Comparison of ENCODE assay signal across 12 cellular contexts in the genomic region with DNA sequence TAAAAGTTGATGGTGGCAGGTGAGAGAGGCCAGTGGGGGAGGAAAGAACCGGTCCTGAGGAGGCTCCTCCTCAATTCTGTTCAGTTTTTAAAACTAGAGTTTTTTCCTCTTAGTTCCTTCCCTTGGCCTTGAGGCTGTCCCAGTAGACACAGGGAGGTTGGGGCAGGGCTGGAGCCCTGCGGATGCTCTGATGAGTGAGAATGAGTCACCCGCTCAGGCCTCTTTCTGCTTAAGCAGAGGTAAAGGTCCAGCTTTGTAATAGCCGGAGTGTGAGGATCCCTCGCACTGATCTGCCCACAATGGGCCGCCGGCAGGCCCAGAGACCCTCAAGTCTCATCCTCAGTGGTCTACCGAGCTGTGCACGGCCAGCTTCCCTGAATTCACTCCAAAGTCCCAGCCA. TPM values are rescaled to one million over a fixed set of nuclear protein-coding genes. Genes with fewer than 3 reads are reported as not detected.
DNase-seq lines count a peak whose midpoint lies in the region; ATAC-seq, FAIRE-seq and TF ChIP-seq lines count a peak whose summit lies in the region.
"Had no signal": no experiment of that assay in that cellular context is flagged by ENCODE, and none has a peak within 500 bp of the region (broad histone marks: within the 10 kb centered on the region; RNA-seq: fewer than 3 reads in every experiment).

No MANE protein-coding gene starts in this region.

- H3K9me3 ChIP-seq in IMR-90 (ENCODE audit: control insufficient read depth, insufficient read depth, low read length): no peaks in the 10 kb centered on the region
- H3K9me3 ChIP-seq in K562 (replicated peaks; ENCODE audit: control insufficient read depth, insufficient read depth, low read depth, low read length): no peaks in the 10 kb centered on the region
- H3K9me3 ChIP-seq in keratinocyte (ENCODE audit: control insufficient read depth, low read depth, low read length): no peaks in the 10 kb centered on the region
- H3K9me3 ChIP-seq in thyroid gland: no peaks in the 10 kb centered on the region
- H3K9me3 ChIP-seq: neutrophil, upper lobe of right lung had no signal

- DNase-seq in ACHN (peak; percentile 80), IMR-90 (peak; percentile 89), K562 (ENCODE audit: extremely low read depth in 1 of 4, low spot score in 3 of 4) (peak in 1 of 4 experiments; percentile 45), keratinocyte (ENCODE audit: low read depth, low spot score) (no peak), natural killer cell (no peak), thyroid gland (no peak), NCI-H1417 treated with DMSO at 0.1 percent for 48 hours (lab: John Stamatoyannopoulos, UW) (no peak)
- DNase-seq in activated naive CD4-positive, alpha-beta T cell treated with Interleukin-2 at 50 U/mL for 16 hours: no peak
- DNase-seq: activated T-cell treated with anti-CD3 and anti-CD28 coated beads, Interleukin-2, amount 50 U/mL, for 24 hours; dorsolateral prefrontal cortex; upper lobe of right lung had no signal

- no peak for TF ChIP-seq EP300 in K562 (IDR thresholded peaks at IDR 0.05; ENCODE audit: low read length)

- H3K9ac ChIP-seq in IMR-90 (ENCODE audit: low read depth, low read length) (no peak overlapping the region), K562 (ENCODE audit: insufficient read depth in 1 of 2, low read depth in 2 of 2, low read length in 2 of 2) (no peak overlapping the region), keratinocyte (ENCODE audit: control insufficient read depth, extremely low read depth, insufficient read depth, low read length) (peak overlapping the region; percentile 100)

- peak overlapping the region; percentile 75 for H2AK5ac ChIP-seq in IMR-90 (ENCODE audit: low read depth, low read length)

- H4K91ac ChIP-seq in IMR-90 (ENCODE audit: insufficient read depth, low read depth, low read length): peak overlapping the region; percentile 96

- dilution Hi-C loops in IMR-90 (cut with HindIII; ENCODE audit: low sequenced_read_pairs, unreplicated experiment) (no loop called here), keratinocyte (cut with MboI; ENCODE audit: extremely low pct_ligation_motif_present, low sequenced_read_pairs) (no loop called here)

- H4K5ac ChIP-seq in IMR-90 (ENCODE audit: low read depth, low read length): peak overlapping the region; percentile 14; the same call in 1 of the 2 replicates

- H3K4me1 ChIP-seq in IMR-90 (ENCODE audit: control insufficient read depth, insufficient read depth, low read length) (peaks cover 22% of the 10 kb centered on the region), K562 (replicated peaks in 1 of 2; ENCODE audit: control insufficient read depth in 2 of 2, insufficient read depth in 2 of 2, low read length in 2 of 2) (peaks cover 13 to 20% of the 10 kb centered on the region in 2 experiments), keratinocyte (ENCODE audit: control insufficient read depth, extremely low read depth, insufficient read depth, low read length) (peaks cover 63% of the 10 kb centered on the region), thyroid gland (peaks cover 4 to 15% of the 10 kb centered on the region in 2 donors)

- TF ChIP-seq POLR2A in IMR-90 (IDR thresholded peaks at IDR 0.05; ENCODE audit: low read depth, low read length) (no peak), K562 (conservative IDR thresholded peaks at IDR 0.05) (no peak), thyroid gland (IDR thresholded peaks at IDR 0.05) (no peak)

- H4K8ac ChIP-seq in IMR-90 (ENCODE audit: low read depth in 2 of 2, low read length in 2 of 2): peak overlapping the region; percentile 78 to 91

- H3K79me2 ChIP-seq in K562 (ENCODE audit: control insufficient read depth, insufficient read depth, low read length): no peaks in the 10 kb centered on the region
- peaks cover 16% of the 10 kb centered on the region for H3K79me2 ChIP-seq in keratinocyte (ENCODE audit: control insufficient read depth, insufficient read depth, low read length)

- no peaks in the 10 kb centered on the region for H4K20me1 ChIP-seq in IMR-90 (ENCODE audit: insufficient read depth, low read length)
- no peaks in the 10 kb centered on the region for H4K20me1 ChIP-seq in K562 (replicated peaks; ENCODE audit: control insufficient read depth, insufficient read depth, low read length)
- H4K20me1 ChIP-seq in keratinocyte (ENCODE audit: control insufficient read depth, extremely low read depth, insufficient read depth, low read length): no peaks in the 10 kb centered on the region

- H3K4me2 ChIP-seq in IMR-90 (ENCODE audit: low read depth, low read length) (no peak overlapping the region), K562 (ENCODE audit: insufficient read depth, low read length) (no peak overlapping the region), keratinocyte (ENCODE audit: control insufficient read depth, extremely low read depth, insufficient read depth, low read depth, low read length) (peak overlapping the region; percentile 85)

- H3K27ac Mint-ChIP-seq in natural killer cell: no peak overlapping the region
- H3K27ac Mint-ChIP-seq: activated T-cell treated with anti-CD3 and anti-CD28 coated beads, Interleukin-2, amount 50 U/mL, for 24 hours had no signal

- peaks cover 0 to 11% of the 10 kb centered on the region in 2 donors for H3K27me3 Mint-ChIP-seq in natural killer cell (ENCODE audit: low read depth in 2 of 2)
- H3K27me3 Mint-ChIP-seq: activated T-cell treated with anti-CD3 and anti-CD28 coated beads, Interleukin-2, amount 50 U/mL, for 24 hours had no signal

- H2AFZ ChIP-seq in IMR-90 (replicated peaks; ENCODE audit: low read length, poor library complexity): peak overlapping the region; percentile 85
- H2AFZ ChIP-seq in K562 (ENCODE audit: low read depth, low read length): no peak overlapping the region
- H2AFZ ChIP-seq in keratinocyte (ENCODE audit: control insufficient read depth, low read length): no peak overlapping the region

- H3K27me3 ChIP-seq in IMR-90 (ENCODE audit: control insufficient read depth, insufficient read depth, low read length) (no peaks in the 10 kb centered on the region), K562 (ENCODE audit: control insufficient read depth in 2 of 2, insufficient read depth in 2 of 2, low read length in 2 of 2) (no peaks in the 10 kb centered on the region), keratinocyte (ENCODE audit: control insufficient read depth, extremely low read depth, insufficient read depth, low read length) (no peaks in the 10 kb centered on the region), thyroid gland (no peaks in the 10 kb centered on the region)
- H3K27me3 ChIP-seq: dorsolateral prefrontal cortex, neutrophil, upper lobe of right lung had no signal

- POLR2A ChIA-PET in IMR-90 (lab: Charles Lee; ENCODE audit: unreplicated experiment): no interaction called here
- POLR2A ChIA-PET in K562 (lab: Yijun Ruan, JAX): interaction anchor here (0.6 to 3.1 kb wide), 4 partner anchors 9 to 216 kb away, joined by 3 to 15 read pairs (median 4); no protein-coding TSS in a partner anchor

- H2AK9ac ChIP-seq in IMR-90 (replicated peaks; ENCODE audit: low read depth, low read length, poor library complexity): peak overlapping the region; percentile 91

- H3K9me1 ChIP-seq in IMR-90 (ENCODE audit: insufficient read depth, low read length): peaks cover 28% of the 10 kb centered on the region
- H3K9me1 ChIP-seq in K562 (ENCODE audit: control insufficient read depth, insufficient read depth, low read length): no peaks in the 10 kb centered on the region
- H3K9me1 ChIP-seq in keratinocyte (ENCODE audit: control insufficient read depth, extremely low read depth, insufficient read depth, low read length): no peaks in the 10 kb centered on the region

- intact Hi-C loops in IMR-90 (cut with micrococcal nuclease) (no loop called here), K562 (cut with micrococcal nuclease) (no loop called here), natural killer cell (cut with micrococcal nuclease) (no loop called here), thyroid gland (cut with DNase I) (no loop called here)

- CTCF ChIA-PET in IMR-90 (lab: Yijun Ruan, JAX) (no interaction called here), K562 (lab: Yijun Ruan, JAX; ENCODE audit: low intra/inter-chr PET ratio) (no interaction called here)

- peak overlapping the region; percentile 30; the same call in 1 of the 2 replicates for H3K18ac ChIP-seq in IMR-90 (ENCODE audit: low read depth, low read length)

- H3K4me3 ChIP-seq in IMR-90 (ENCODE audit: insufficient read depth, low read depth, low read length) (no peak overlapping the region), K562 (no peak overlapping the region), keratinocyte (ENCODE audit: control insufficient read depth in 2 of 3, extremely low read depth in 1 of 3, insufficient read depth in 2 of 3, low read depth in 1 of 3, low read length in 3 of 3) (no peak overlapping the region), thyroid gland (replicated peaks in 1 of 3) (no peak overlapping the region)
- H3K4me3 ChIP-seq: dorsolateral prefrontal cortex, upper lobe of right lung had no signal

- peak overlapping the region; percentile 90 for H3K56ac ChIP-seq in IMR-90 (ENCODE audit: extremely low read depth, insufficient read depth, low read length)

- in situ Hi-C loops in ACHN (cut with HindIII; ENCODE audit: low pct_ligation_motif_present, low pct_unique_long_range_greater_than_20kb, low sequenced_read_pairs) (no loop called here), IMR-90 (cut with MboI; ENCODE audit: low sequenced_read_pairs) (no loop called here), K562 (cut with MboI) (no loop called here)

- 0% methylated on average over 1 of the region's 9 CpGs; no CpG with 5 or more reads in 1 of the 2 experiments for WGBS in IMR-90 (ENCODE audit: extremely low coverage in 2 of 2, insufficient read length in 1 of 2), 2 experiments
- WGBS in K562 (ENCODE audit: insufficient coverage, low coverage, missing lambda C conversion rate): 47% methylated on average over 9 of the region's 9 CpGs
- 90 to 92% methylated on average over 7 to 8 of the region's 9 CpGs for WGBS in thyroid gland, 2 donors

- peaks cover 7 to 15% of the 10 kb centered on the region in 2 donors for H3K4me1 Mint-ChIP-seq in natural killer cell

- H3K14ac ChIP-seq in IMR-90 (replicated peaks; ENCODE audit: low read depth, low read length): peak overlapping the region; percentile 87

- H3K36me3 ChIP-seq in IMR-90 (ENCODE audit: control insufficient read depth, insufficient read depth, low read length) (no peaks in the 10 kb centered on the region), K562 (ENCODE audit: control insufficient read depth, insufficient read depth, low read length) (no peaks in the 10 kb centered on the region), keratinocyte (ENCODE audit: control insufficient read depth in 2 of 2, extremely low read depth in 1 of 2, insufficient read depth in 2 of 2, low read length in 2 of 2) (no peaks in the 10 kb centered on the region), thyroid gland (no peaks in the 10 kb centered on the region)
- H3K36me3 ChIP-seq: neutrophil, upper lobe of right lung had no signal

- no peaks in the 10 kb centered on the region for H3K36me3 Mint-ChIP-seq in natural killer cell

- H3K27ac ChIP-seq in IMR-90 (ENCODE audit: insufficient read depth, low read length) (peak overlapping the region; percentile 55), K562 (ENCODE audit: extremely low read depth, low read depth, low read length) (no peak overlapping the region), keratinocyte (ENCODE audit: control insufficient read depth, insufficient read depth, low read length) (peak overlapping the region; percentile 100), thyroid gland (no peak overlapping the region)
- H3K27ac ChIP-seq: dorsolateral prefrontal cortex, neutrophil, upper lobe of right lung had no signal

- peak overlapping the region; percentile 84 for H2BK20ac ChIP-seq in IMR-90 (ENCODE audit: low read depth, low read length)

- peak overlapping the region; percentile 98 for H2BK120ac ChIP-seq in IMR-90 (ENCODE audit: low read depth, low read length)

- TF ChIP-seq CTCF in IMR-90 (conservative IDR thresholded peaks at IDR 0.05; ENCODE audit: low read depth, low read length) (no peak), K562 (IDR thresholded peaks at IDR 0.05 in 2 of 3, conservative IDR thresholded peaks at IDR 0.05 in 1 of 3; ENCODE audit: insufficient read depth in 2 of 3, low read depth in 1 of 3, low read length in 3 of 3) (no peak), keratinocyte (optimal IDR thresholded peaks at IDR 0.05 in 1 of 3, IDR thresholded peaks at IDR 0.05 in 1 of 3, conservative IDR thresholded peaks at IDR 0.05 in 1 of 3; ENCODE audit: extremely low read depth in 1 of 3, insufficient read depth in 2 of 3, low read length in 3 of 3) (no peak), natural killer cell (IDR thresholded peaks at IDR 0.05) (no peak), thyroid gland (IDR thresholded peaks at IDR 0.05) (no peak)

- FAIRE-seq in K562 (lab: Jason Lieb, UNC): no peak
- peak; percentile 55 for FAIRE-seq in keratinocyte (lab: Jason Lieb, UNC)

- H3K23ac ChIP-seq in IMR-90 (ENCODE audit: low read depth, low read length): peak overlapping the region; percentile 26; the same call in 1 of the 2 replicates

- TF ChIP-seq RAD21 in IMR-90 (IDR thresholded peaks at IDR 0.05; ENCODE audit: low read length) (0 out of 2 replicates have a peak, but pooled peaks have one; percentile 15), K562 (CRISPR knock-in tag; conservative IDR thresholded peaks at IDR 0.05 in 1 of 2, IDR thresholded peaks at IDR 0.05 in 1 of 2) (no peak)

- no peak overlapping the region for H3K4me3 Mint-ChIP-seq in natural killer cell
- H3K4me3 Mint-ChIP-seq: activated T-cell treated with anti-CD3 and anti-CD28 coated beads, Interleukin-2, amount 50 U/mL, for 24 hours had no signal

- BruUV-seq in IMR-90 (replicated peaks; lab: Mats Ljungman, UMichigan) (no TSS peak), K562 (replicated peaks; lab: Mats Ljungman, UMichigan) (no TSS peak)

- H2BK5ac ChIP-seq in IMR-90 (ENCODE audit: low read depth, low read length, poor library complexity, severe bottlenecking): peak overlapping the region; percentile 87

- peak overlapping the region; percentile 81 for H3K4ac ChIP-seq in IMR-90 (ENCODE audit: low read depth, low read length)

- H2BK15ac ChIP-seq in IMR-90 (ENCODE audit: low read depth, low read length): peak overlapping the region; percentile 97; the same call in 2 of the 3 replicates

- peaks cover 0 to 12% of the 10 kb centered on the region in 2 experiments; a peak in 1 of 4 replicates for H3K79me1 ChIP-seq in IMR-90 (ENCODE audit: low read depth in 1 of 2, low read length in 2 of 2)

- ATAC-seq in IMR-90 (ENCODE audit: low read depth) (peak; percentile 91), K562 (peak; percentile 43; the same call in 2 of the 3 replicates), natural killer cell (no peak)
- ATAC-seq: upper lobe of right lung had no signal

- no peaks in the 10 kb centered on the region for H3K9me3 Mint-ChIP-seq in natural killer cell
- H3K9me3 Mint-ChIP-seq: activated T-cell treated with anti-CD3 and anti-CD28 coated beads, Interleukin-2, amount 50 U/mL, for 24 hours had no signal

RNA-seq across cellular contexts. Expression of a gene that starts 49.6 kb away (rescaled TPM):
- total RNA-seq in IMR-90 (2012; rRNA removed) (37.2 and 47.0 TPM in 2 replicates), K562 (2014; rRNA removed) (24.4 and 38.8 TPM in 2 replicates), K562 (2014; rRNA removed; fragmentation: Illumina TruSeq; extraction: Trizol) (18.4 and 22.1 TPM in 2 replicates), K562 (2015; rRNA removed; fragmentation: Illumina TruSeq; extraction: Trizol) (35.3 and 39.1 TPM in 2 replicates), K562 (2021) (68.4 and 68.6 TPM in 2 replicates), natural killer cell (100 to 1,000 TPM; 186 to 315 (median 266) TPM), thyroid gland (100 to 1,000 TPM; 106 to 125 (median 115) TPM)
- polyA plus RNA-seq in IMR-90 (2012; rRNA removed) (56.5 and 66.6 TPM in 2 replicates), K562 (2011; rRNA removed) (7.7 and 18.0 TPM in 2 replicates), K562 (2014; fragmentation: Illumina TruSeq; extraction: Trizol) (47.0 and 60.0 TPM in 2 replicates), K562 (2014; fragmentation: Nextera tagmentation; extraction: Ambion mirVana) (10 to 100 TPM; 11.4 to 18.2 TPM), K562 (2014; rRNA removed) (19.0 and 30.4 TPM in 2 replicates), keratinocyte (29.9 to 59.7 TPM (median 40.2 TPM) in 3 replicates)
- 12.6 and 82.3 TPM in 2 replicates for polyA plus RNA-seq in IMR-90 (2012; cell fraction: cytosol; rRNA removed)
- 216 and 242 TPM in 2 replicates for polyA plus RNA-seq in IMR-90 (2012; cell fraction: nucleus; rRNA removed; ENCODE audit: low replicate concordance)
- 23.6 and 29.2 TPM in 2 replicates for total RNA-seq in K562 (2011; cell fraction: chromatin; rRNA removed; ENCODE audit: low replicate concordance)
- total RNA-seq in K562 (2011; cell fraction: nucleolus; rRNA removed): 17.0 and 26.0 TPM in 2 replicates
- total RNA-seq in K562 (2011; cell fraction: nucleoplasm; rRNA removed): 17.2 and 26.8 TPM in 2 replicates
- polyA plus RNA-seq in K562 (2011; cell fraction: cytosol; rRNA removed): 12.4 and 22.0 TPM in 2 replicates
- polyA plus RNA-seq in K562 (2011; cell fraction: nucleus; rRNA removed): 73.6 and 97.0 TPM in 2 replicates
- polyA plus RNA-seq in K562 (2012): 38.3 and 116 TPM in 2 replicates
- 10.8 and 16.9 TPM in 2 replicates for polyA minus RNA-seq in K562 (2011; rRNA and poly(A)+ RNA removed)
- 43.5 and 61.6 TPM in 2 replicates for polyA minus RNA-seq in K562 (2011; cell fraction: cytosol; rRNA and poly(A)+ RNA removed)
- 22.5 and 41.3 TPM in 2 replicates for polyA minus RNA-seq in K562 (2011; cell fraction: nucleus; rRNA and poly(A)+ RNA removed)
- polyA plus RNA-seq in keratinocyte (2011; ENCODE audit: low read depth): 22.8 TPM
- 31.4 and 43.0 TPM in 2 replicates for polyA plus RNA-seq in keratinocyte (2011; cell fraction: cytosol; rRNA removed)
- polyA plus RNA-seq in keratinocyte (2011; cell fraction: nucleus; rRNA removed): 108 and 150 TPM in 2 replicates
- polyA plus RNA-seq in keratinocyte (2012; ENCODE audit: low replicate concordance): 67.8 and 84.7 TPM in 2 replicates
- 53.6 to 120 TPM (median 53.7 TPM) in 3 replicates for polyA minus RNA-seq in keratinocyte
- 87.9 TPM for polyA minus RNA-seq in keratinocyte (2011; cell fraction: cytosol; rRNA and poly(A)+ RNA removed)
- polyA minus RNA-seq in keratinocyte (2011; cell fraction: nucleus; rRNA and poly(A)+ RNA removed): 76.1 and 79.2 TPM in 2 replicates

Comparison
In these comparisons a context has a peak if more than half of its experiments do, and no peak if none do; other contexts are left out.
1. DNase-seq: peak in ACHN (single experiment) and IMR-90 (single experiment); none in keratinocyte (single experiment), natural killer cell (single experiment), thyroid gland (0 of 2), NCI-H1417 treated with DMSO at 0.1 percent for 48 hours (single experiment) and activated naive CD4-positive, alpha-beta T cell treated with Interleukin-2 at 50 U/mL for 16 hours (single experiment).
2. ATAC-seq: peak in IMR-90 (single experiment) and K562 (single experiment); none in natural killer cell (0 of 3).
3. H3K27ac ChIP-seq: peak in IMR-90 (single experiment) and keratinocyte (single experiment); none in K562 (single experiment) and thyroid gland (0 of 3).